9 cellular contexts compared by ENCODE assay signal in the genomic region with DNA sequence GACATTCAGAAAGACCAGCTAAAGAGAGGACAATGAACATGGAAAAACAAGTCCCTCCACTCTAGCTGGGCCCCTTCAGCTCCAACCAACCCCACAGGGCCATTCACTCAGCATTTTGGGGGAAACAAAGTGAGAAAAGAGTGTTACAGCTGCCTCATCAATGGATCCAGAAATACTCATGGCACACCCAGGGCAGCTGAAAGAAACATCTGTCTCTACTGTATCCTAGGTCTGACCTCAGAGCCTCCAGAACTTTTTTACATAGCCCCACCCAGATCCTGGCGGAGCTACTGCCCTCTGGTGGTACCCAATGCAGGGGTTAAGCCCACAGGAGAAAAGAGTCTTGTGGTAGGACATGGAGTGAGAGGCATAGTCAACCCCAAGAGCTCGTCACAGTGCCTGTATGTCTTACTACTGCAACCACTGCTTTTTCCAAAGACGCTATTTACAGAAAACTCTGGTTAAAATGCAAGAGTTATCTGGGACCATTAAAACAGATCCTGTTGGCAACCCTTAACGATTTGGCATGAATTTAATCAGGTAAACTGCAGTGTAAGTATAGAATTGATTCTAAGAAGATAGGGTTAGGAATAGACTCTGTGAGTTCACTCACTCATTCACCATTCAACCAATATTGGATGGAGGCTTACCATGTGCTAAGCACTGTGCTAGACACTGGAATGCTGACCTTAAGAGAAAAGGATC. TPM values are rescaled to one million over a fixed set of nuclear protein-coding genes. Genes with fewer than 3 reads are reported as not detected.
A peak's percentile ranks its signal among the peaks of the same experiment; 100 is the strongest.
DNase-seq lines count a peak whose midpoint lies in the region; ATAC-seq and TF ChIP-seq lines count a peak whose summit lies in the region.
"Had no signal": no experiment of that assay in that cellular context is flagged by ENCODE, and none has a peak within 500 bp of the region (broad histone marks: within the 10 kb centered on the region; RNA-seq: fewer than 3 reads in every experiment).

No MANE protein-coding gene starts in this region.

- intact Hi-C loops in activated CD8-positive, alpha-beta T cell treated with anti-CD3 and anti-CD28 coated beads for 36 hours (cut with micrococcal nuclease), result no loop called here

- no peaks in the 10 kb centered on the region for H3K9me3 ChIP-seq in iPS DF 6.9 (ENCODE audit: control insufficient read depth, insufficient read depth, low read length)

- peaks cover 45% of the 10 kb centered on the region for H3K4me1 Mint-ChIP-seq in activated CD8-positive, alpha-beta T cell treated with anti-CD3 and anti-CD28 coated beads for 36 hours (ENCODE audit: low read depth)
- H3K4me1 Mint-ChIP-seq in stimulated activated naive CD8-positive, alpha-beta T cell treated with anti-CD3 and anti-CD28 coated beads, Interleukin-15, Interleukin-2, amounts not matched to agents 100 ng/mL and 50 ng/mL, for 24 hours (ENCODE audit: low read depth), result peaks cover 57% of the 10 kb centered on the region
- H3K4me1 Mint-ChIP-seq: central memory CD8-positive, alpha-beta T cell had no signal

- POLR2A ChIA-PET in activated CD8-positive, alpha-beta T cell treated with anti-CD3 and anti-CD28 coated beads for 36 hours (lab: Charles Lee), result interaction anchor here (0.6 to 2.1 kb wide), 4 partner anchors 11 to 125 kb away, joined by 3 to 6 read pairs (median 4); a partner anchor contains a TSS

- CTCF ChIA-PET in activated CD8-positive, alpha-beta T cell treated with anti-CD3 and anti-CD28 coated beads for 36 hours (lab: Charles Lee), result interaction anchor here (0.6 to 4.6 kb wide), 16 partner anchors 11 to 652 kb away, joined by 3 to 91 read pairs (median 4); no protein-coding TSS in a partner anchor

- H3K4me1 ChIP-seq in iPS DF 6.9 (ENCODE audit: control insufficient read depth, insufficient read depth, low read length), result no peaks in the 10 kb centered on the region; the same call in 1 of the 2 replicates

- peaks cover 4% of the 10 kb centered on the region for H3K36me3 Mint-ChIP-seq in activated CD8-positive, alpha-beta T cell treated with anti-CD3 and anti-CD28 coated beads for 36 hours (ENCODE audit: low read depth)
- peaks cover 11% of the 10 kb centered on the region for H3K36me3 Mint-ChIP-seq in stimulated activated naive CD8-positive, alpha-beta T cell treated with anti-CD3 and anti-CD28 coated beads, Interleukin-15, Interleukin-2, amounts not matched to agents 100 ng/mL and 50 ng/mL, for 24 hours (ENCODE audit: low read depth)

- WGBS in iPS DF 6.9 (ENCODE audit: insufficient coverage, insufficient read length), result no CpG with 5 or more reads among the region's 4 CpGs

- DNase-seq in activated gamma-delta T cell treated with Interleukin-2 at 50 U/mL for 16 hours (peak; percentile 11), activated gamma-delta T cell (lab: John Stamatoyannopoulos, UW) (no peak), NCI-H146 treated with DMSO at 0.1 percent for 48 hours (lab: John Stamatoyannopoulos, UW; ENCODE audit: unreplicated experiment) (peak; percentile 37), iPS DF 6.9 (ENCODE audit: low read depth, low spot score) (peak; percentile 67)
- peak; percentile 80 for DNase-seq in activated CD8-positive, alpha-beta T cell treated with anti-CD3 and anti-CD28 coated beads for 36 hours

- no peak overlapping the region for H3K4me3 Mint-ChIP-seq in activated CD8-positive, alpha-beta T cell treated with anti-CD3 and anti-CD28 coated beads for 36 hours
- no peak overlapping the region for H3K4me3 Mint-ChIP-seq in stimulated activated naive CD8-positive, alpha-beta T cell treated with anti-CD3 and anti-CD28 coated beads, Interleukin-15, Interleukin-2, amounts not matched to agents 100 ng/mL and 50 ng/mL, for 24 hours
- H3K4me3 Mint-ChIP-seq: central memory CD8-positive, alpha-beta T cell had no signal

- H3K27ac ChIP-seq in iPS DF 6.9 (ENCODE audit: low read length), result no peak overlapping the region

- no peaks in the 10 kb centered on the region for H3K36me3 ChIP-seq in iPS DF 6.9 (ENCODE audit: control insufficient read depth, insufficient read depth, low read length)

- H3K9me3 Mint-ChIP-seq in activated CD8-positive, alpha-beta T cell treated with anti-CD3 and anti-CD28 coated beads for 36 hours, result no peaks in the 10 kb centered on the region
- H3K9me3 Mint-ChIP-seq in stimulated activated naive CD8-positive, alpha-beta T cell treated with anti-CD3 and anti-CD28 coated beads, Interleukin-15, Interleukin-2, amounts not matched to agents 100 ng/mL and 50 ng/mL, for 24 hours, result no peaks in the 10 kb centered on the region
- H3K9me3 Mint-ChIP-seq: central memory CD8-positive, alpha-beta T cell had no signal

- no peak overlapping the region for H3K27ac Mint-ChIP-seq in activated CD8-positive, alpha-beta T cell treated with anti-CD3 and anti-CD28 coated beads for 36 hours
- peak overlapping the region; percentile 86 for H3K27ac Mint-ChIP-seq in stimulated activated naive CD8-positive, alpha-beta T cell treated with anti-CD3 and anti-CD28 coated beads, Interleukin-15, Interleukin-2, amounts not matched to agents 100 ng/mL and 50 ng/mL, for 24 hours

- peak; percentile 70 for TF ChIP-seq CTCF in activated CD8-positive, alpha-beta T cell treated with anti-CD3 and anti-CD28 coated beads for 36 hours (IDR thresholded peaks at IDR 0.05)

- no peak overlapping the region for H3K4me3 ChIP-seq in iPS DF 6.9 (ENCODE audit: low read length)

- H3K27me3 Mint-ChIP-seq in activated CD8-positive, alpha-beta T cell treated with anti-CD3 and anti-CD28 coated beads for 36 hours, result no peaks in the 10 kb centered on the region
- H3K27me3 Mint-ChIP-seq in stimulated activated naive CD8-positive, alpha-beta T cell treated with anti-CD3 and anti-CD28 coated beads, Interleukin-15, Interleukin-2, amounts not matched to agents 100 ng/mL and 50 ng/mL, for 24 hours, result no peaks in the 10 kb centered on the region
- H3K27me3 Mint-ChIP-seq: central memory CD8-positive, alpha-beta T cell had no signal

- ATAC-seq in activated CD8-positive, alpha-beta T cell treated with anti-CD3 and anti-CD28 coated beads for 36 hours, result peak; percentile 87
- ATAC-seq in GM21576 (IDR thresholded peaks at IDR 0.05; ENCODE audit: unreplicated experiment), result no peak
- no peak for ATAC-seq in GM19395 (IDR thresholded peaks at IDR 0.05; ENCODE audit: unreplicated experiment)

- no peaks in the 10 kb centered on the region for H3K27me3 ChIP-seq in iPS DF 6.9 (ENCODE audit: control insufficient read depth, insufficient read depth, low read length)

RNA-seq across cellular contexts. Expression of a gene that starts 37.4 kb away (rescaled TPM):
- total RNA-seq in activated CD8-positive, alpha-beta T cell treated with anti-CD3 and anti-CD28 coated beads for 36 hours, result not detected

RNA-seq across cellular contexts. Expression of a gene that starts 45.0 kb away (rescaled TPM):
- 100 to 1,000 TPM; 132 to 144 TPM for total RNA-seq in activated CD8-positive, alpha-beta T cell treated with anti-CD3 and anti-CD28 coated beads for 36 hours

RNA-seq across cellular contexts. Expression of a gene that starts 51.7 kb away (rescaled TPM):
- 10 to 100 TPM; 46.6 to 48.4 TPM for total RNA-seq in activated CD8-positive, alpha-beta T cell treated with anti-CD3 and anti-CD28 coated beads for 36 hours
